In genomic region chr2:177261115-177261779, GRCh38 we compare ENCODE assay signal across 1 cellular context.
TF ChIP-seq lines count a peak whose summit lies in the region.

No MANE protein-coding gene starts in this region.

TF ChIP-seq in endothelial cell of umbilical vein, 7 proteins besides CTCF, POLR2A, EP300 and RAD21:
- TF ChIP-seq GATA2 (IDR thresholded peaks at IDR 0.05; ENCODE audit: insufficient read depth, insufficient read length, low read depth, low read length) (no peak), EZH2 (IDR thresholded peaks at IDR 0.05; ENCODE audit: borderline replicate concordance, low read depth, low read length, severe bottlenecking) (no peak), FOS (IDR thresholded peaks at IDR 0.05; ENCODE audit: borderline replicate concordance, insufficient read depth, low read length) (no peak), MYC (IDR thresholded peaks at IDR 0.05; ENCODE audit: low read depth, low read length) (no peak), MAX (IDR thresholded peaks at IDR 0.05; ENCODE audit: insufficient read depth, insufficient read length) (no peak), JUN (IDR thresholded peaks at IDR 0.05; ENCODE audit: borderline replicate concordance, insufficient read depth, insufficient read length, low read depth) (no peak), POLR2AphosphoS5 (IDR thresholded peaks at IDR 0.05; ENCODE audit: insufficient read depth, low read depth, low read length) (no peak)
